Comparison of ENCODE assay signal across 17 cellular contexts in the genomic region with DNA sequence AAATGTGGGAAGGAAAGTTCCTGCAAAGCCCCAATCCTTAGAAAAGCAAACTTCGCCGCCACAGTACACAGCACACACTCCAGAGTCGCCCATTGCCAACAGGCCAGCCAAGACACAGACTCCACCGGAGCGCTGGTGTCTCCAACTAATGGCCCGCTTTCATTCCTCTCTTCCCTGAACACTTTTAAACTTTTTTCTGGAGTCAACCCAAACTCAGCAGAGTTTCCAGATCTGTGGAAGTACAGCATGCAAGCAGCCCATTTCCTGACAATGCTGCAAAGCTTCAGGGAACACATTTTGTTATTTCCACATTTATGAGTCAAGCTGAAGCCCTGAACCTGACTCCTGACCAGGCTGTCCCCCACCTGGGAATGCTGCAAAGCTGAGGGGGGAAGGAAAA.
DNase-seq lines count a peak whose midpoint lies in the region; ATAC-seq and TF ChIP-seq lines count a peak whose summit lies in the region.
"Had no signal": no experiment of that assay in that cellular context is flagged by ENCODE, and none has a peak within 500 bp of the region (broad histone marks: within the 10 kb centered on the region; RNA-seq: fewer than 3 reads in every experiment).

No MANE protein-coding gene starts in this region.

- peak overlapping the region; percentile 76 for H3K27ac Mint-ChIP-seq in mesothelial cell of epicardium
- H3K27ac Mint-ChIP-seq: CD14-positive monocyte, IgD-negative memory B cell had no signal

- H3K36me3 ChIP-seq in heart left ventricle (no peaks in the 10 kb centered on the region), tibial artery (no peaks in the 10 kb centered on the region)
- H3K36me3 ChIP-seq: HAP-1 had no signal

- H3K4me1 ChIP-seq in heart left ventricle (peaks cover 0 to 18% (median 5%) of the 10 kb centered on the region in 12 donors), tibial artery (peaks cover 0 to 33% (median 10%) of the 10 kb centered on the region in 4 donors)
- H3K4me1 ChIP-seq: Caco-2, HAP-1 had no signal

- TF ChIP-seq CTCF in heart left ventricle (IDR thresholded peaks at IDR 0.05), result no peak
- no peak for TF ChIP-seq CTCF in mesothelial cell of epicardium (IDR thresholded peaks at IDR 0.05; ENCODE audit: unreplicated experiment)
- TF ChIP-seq CTCF in tibial artery (IDR thresholded peaks at IDR 0.05), result no peak

- H3K4me3 ChIP-seq in heart left ventricle (no peak overlapping the region), tibial artery (no peak overlapping the region)
- H3K4me3 ChIP-seq: HAP-1 had no signal

- H3K9me3 ChIP-seq in heart left ventricle (no peaks in the 10 kb centered on the region), tibial artery (no peaks in the 10 kb centered on the region)
- H3K9me3 ChIP-seq: Caco-2, HAP-1 had no signal

- H3K27me3 ChIP-seq in heart left ventricle (no peaks in the 10 kb centered on the region), tibial artery (no peaks in the 10 kb centered on the region)

- peaks cover 39% of the 10 kb centered on the region for H3K4me1 Mint-ChIP-seq in mesothelial cell of epicardium
- H3K4me1 Mint-ChIP-seq: CD14-positive monocyte, IgD-negative memory B cell had no signal

- 60 to 73% (median 64%) methylated on average over 6 of the region's 6 CpGs for WGBS in heart left ventricle, 4 donors

- DNase-seq in dermis blood vessel endothelial cell, result peak; percentile 50
- DNase-seq in heart left ventricle, result no peak
- no peak for DNase-seq in mesothelial cell of epicardium (ENCODE audit: low spot score in 2 of 2, unreplicated experiment in 2 of 2)
- no peak for DNase-seq in tibial artery
- DNase-seq in iPS-NIHi11 (ENCODE audit: low spot score), result no peak
- no peak for DNase-seq in stimulated activated CD4-positive, alpha-beta T cell treated with anti-CD3 and anti-CD28 coated beads, Interleukin-1b, Interleukin-23, amount 100 ng/mL, for 48 hours
- no peak for DNase-seq in NCI-H82 treated with DMSO at 0.1 percent for 48 hours (lab: John Stamatoyannopoulos, UW; ENCODE audit: unreplicated experiment)
- DNase-seq: Caco-2, DMS153, EL, NCI-H1105, NCI-H1694, NCI-H510A treated with DMSO at 0.1 percent for 48 hours had no signal

- no peaks in the 10 kb centered on the region for H3K27me3 Mint-ChIP-seq in mesothelial cell of epicardium (ENCODE audit: low read depth)
- H3K27me3 Mint-ChIP-seq: IgD-negative memory B cell had no signal

- peak overlapping the region in 1 of 12 donors; percentile 20 for H3K27ac ChIP-seq in heart left ventricle
- peak overlapping the region; percentile 14 to 51 for H3K27ac ChIP-seq in tibial artery
- H3K27ac ChIP-seq: HL-60 had no signal

- no peaks in the 10 kb centered on the region for H3K36me3 Mint-ChIP-seq in mesothelial cell of epicardium
- H3K36me3 Mint-ChIP-seq: CD14-positive monocyte, IgD-negative memory B cell had no signal

- peak in 3 of 4 donors; percentile 42 to 49 (median 44) for ATAC-seq in heart left ventricle

- intact Hi-C loops in heart left ventricle (cut with DNase I), result loop anchor here in 2 of 10 donors (10.0 kb wide), 2 partner anchors 53 to 97 kb away; no protein-coding TSS in a partner anchor
- intact Hi-C loops in tibial artery (cut with DNase I; ENCODE audit: low total_unique reads), result no loop called here

- no peak for TF ChIP-seq POLR2A in heart left ventricle (IDR thresholded peaks at IDR 0.05)

- H3K9me3 Mint-ChIP-seq in mesothelial cell of epicardium, result no peaks in the 10 kb centered on the region

- no peak overlapping the region for H3K4me3 Mint-ChIP-seq in mesothelial cell of epicardium
- H3K4me3 Mint-ChIP-seq: CD14-positive monocyte, IgD-negative memory B cell had no signal
